Comparison of ENCODE assay signal across 9 cellular contexts in the genomic region with DNA sequence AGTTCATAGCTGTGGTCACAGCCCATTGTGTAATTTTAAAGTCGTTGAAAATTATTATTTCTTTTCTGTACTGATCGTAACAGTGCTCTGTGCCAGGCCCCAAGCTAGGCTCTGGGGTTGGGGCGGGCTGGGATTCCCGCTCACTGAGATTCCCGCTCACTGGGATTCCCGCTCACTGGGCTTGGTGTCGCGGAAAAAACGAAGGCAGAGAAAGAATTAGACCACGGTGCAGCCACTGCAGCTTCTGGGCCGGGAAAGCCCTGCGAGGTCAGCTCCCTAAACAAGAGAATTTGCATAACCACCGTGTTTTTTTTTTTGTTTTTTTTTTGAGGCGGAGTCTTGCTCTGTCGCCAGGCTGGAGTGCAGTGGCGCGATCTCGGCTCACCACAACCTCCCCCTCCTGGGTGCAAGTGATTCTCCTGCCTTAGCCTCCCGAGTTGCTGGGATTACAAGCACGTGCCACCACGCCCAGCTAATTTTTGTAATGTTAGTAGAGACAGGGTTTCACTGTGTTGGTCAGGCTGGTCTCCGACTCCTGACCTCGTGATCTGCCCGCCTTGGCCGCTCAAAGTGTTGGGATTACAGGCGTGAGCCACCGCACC. TPM values are rescaled to one million over a fixed set of nuclear protein-coding genes. Genes with fewer than 3 reads are reported as not detected.
A peak's percentile ranks its signal among the peaks of the same experiment; 100 is the strongest.
DNase-seq lines count a peak whose midpoint lies in the region; ATAC-seq and TF ChIP-seq lines count a peak whose summit lies in the region.
"Had no signal": no experiment of that assay in that cellular context is flagged by ENCODE, and none has a peak within 500 bp of the region (broad histone marks: within the 10 kb centered on the region; RNA-seq: fewer than 3 reads in every experiment).

No MANE protein-coding gene starts in this region.

- DNase-seq in NCI-H1417 (lab: John Stamatoyannopoulos, UW) (peak in 2 of 3 experiments; percentile 39 to 56), NCI-H1417 treated with DMSO at 0.1 percent for 48 hours (lab: John Stamatoyannopoulos, UW) (no peak), smooth muscle cell (lab: John Stamatoyannopoulos, UW; ENCODE audit: unreplicated experiment) (no peak), SK-N-DZ (ENCODE audit: low spot score) (no peak), ureter (ENCODE audit: low spot score) (no peak), iPS-NIHi7 (ENCODE audit: extremely low spot score) (no peak)

- no peaks in the 10 kb centered on the region for H3K36me3 ChIP-seq in smooth muscle cell (ENCODE audit: low read depth)

- H2AFZ ChIP-seq in smooth muscle cell (ENCODE audit: low read depth): no peak overlapping the region

- H3K4me2 ChIP-seq in smooth muscle cell: peak overlapping the region; percentile 17

- no peak overlapping the region for H3K4me3 ChIP-seq in smooth muscle cell

- H3K27ac ChIP-seq in VCaP (peak overlapping the region; percentile 63), smooth muscle cell (ENCODE audit: low read depth) (peak overlapping the region; percentile 39)

- 81% methylated on average over 26 of the region's 27 CpGs for WGBS in smooth muscle cell (ENCODE audit: low lambda C conversion rate)

- no peaks in the 10 kb centered on the region for H3K27me3 ChIP-seq in smooth muscle cell (ENCODE audit: low read depth)
- H3K27me3 ChIP-seq: Peyer's patch had no signal

- peaks cover 100% of the 10 kb centered on the region for H4K20me1 ChIP-seq in smooth muscle cell (ENCODE audit: low read depth)

- peaks cover 96% of the 10 kb centered on the region for H3K79me2 ChIP-seq in smooth muscle cell (ENCODE audit: low read depth)

- TF ChIP-seq CTCF in VCaP (conservative IDR thresholded peaks at IDR 0.05) (no peak), smooth muscle cell (IDR thresholded peaks at IDR 0.05; ENCODE audit: borderline replicate concordance, insufficient read depth, poor library complexity, severe bottlenecking) (no peak)

- H3K9me3 ChIP-seq in smooth muscle cell (replicated peaks; ENCODE audit: low read depth): no peaks in the 10 kb centered on the region
- H3K9me3 ChIP-seq: Peyer's patch had no signal

- H3F3A ChIP-seq in smooth muscle cell (ENCODE audit: low read depth): peaks cover 4% of the 10 kb centered on the region

- peaks cover 2% of the 10 kb centered on the region for H3K4me1 ChIP-seq in smooth muscle cell (ENCODE audit: low read depth)

- ATAC-seq in HG02798 (IDR thresholded peaks at IDR 0.05; ENCODE audit: poor library complexity, unreplicated experiment): peak; percentile 74

- no peak overlapping the region for H3K9ac ChIP-seq in smooth muscle cell (ENCODE audit: low read depth)

RNA-seq across cellular contexts. Expression of a gene that starts 31.2 kb away (rescaled TPM):
- 10.4 and 11.6 TPM in 2 replicates for total RNA-seq in smooth muscle cell
- 6.0 and 8.5 TPM in 2 replicates for polyA plus RNA-seq in smooth muscle cell
- polyA plus RNA-seq in SK-N-DZ (2014; cell fraction: cytosol; rRNA removed): 10.5 and 11.9 TPM in 2 replicates
- polyA plus RNA-seq in SK-N-DZ (2014; cell fraction: nucleus; rRNA removed): 11.5 and 14.7 TPM in 2 replicates
- total RNA-seq in ureter: 40.4 TPM

Comparison
In these comparisons a context has a peak if more than half of its experiments do, and no peak if none do; other contexts are left out.
1. DNase-seq: peak in NCI-H1417 (2 of 3); none in NCI-H1417 treated with DMSO at 0.1 percent for 48 hours (single experiment), smooth muscle cell (single experiment), SK-N-DZ (single experiment), ureter (single experiment) and iPS-NIHi7 (single experiment).